8 cellular contexts compared by ENCODE assay signal in genomic region chr16:15641753-15642556, GRCh38. TPM values are rescaled to one million over a fixed set of nuclear protein-coding genes. Genes with fewer than 3 reads are reported as not detected.
DNase-seq lines count a peak whose midpoint lies in the region; TF ChIP-seq lines count a peak whose summit lies in the region.

No MANE protein-coding gene starts in this region.

- H3K9me3 ChIP-seq in adrenal gland (replicated peaks in 1 of 3) = no peaks in the 10 kb centered on the region
- no peaks in the 10 kb centered on the region for H3K9me3 ChIP-seq in tibial nerve

- H3K4me3 Mint-ChIP-seq in activated T-cell treated with anti-CD3 and anti-CD28 coated beads, Interleukin-2, amount 50 U/mL, for 24 hours = peak overlapping the region; percentile 88

- peaks cover 10 to 25% of the 10 kb centered on the region in 2 donors for H3K4me1 ChIP-seq in adrenal gland (replicated peaks in 1 of 2)
- peaks cover 0 to 38% (median 23%) of the 10 kb centered on the region in 4 donors for H3K4me1 ChIP-seq in tibial nerve

- TF ChIP-seq POLR2A in adrenal gland (IDR thresholded peaks at IDR 0.05) = no peak
- TF ChIP-seq POLR2A in lower leg skin (IDR thresholded peaks at IDR 0.05) = no peak
- TF ChIP-seq POLR2A in tibial nerve (IDR thresholded peaks at IDR 0.05) = no peak

- H3K4me3 ChIP-seq in adrenal gland (peak overlapping the region in 3 of 4 donors; percentile 54 to 97 (median 62)), lower leg skin (ENCODE audit: low read depth, poor library complexity, severe bottlenecking) (peak overlapping the region; percentile 76), tibial nerve (peak overlapping the region; percentile 77 to 90 (median 86))

- H3K27ac ChIP-seq in adrenal gland = peak overlapping the region in 3 of 5 donors; percentile 94 to 99 (median 95)
- peak overlapping the region; percentile 95 to 100 (median 98) for H3K27ac ChIP-seq in tibial nerve

- peaks cover 65% of the 10 kb centered on the region for H3K4me1 Mint-ChIP-seq in activated T-cell treated with anti-CD3 and anti-CD28 coated beads, Interleukin-2, amount 50 U/mL, for 24 hours (ENCODE audit: low read depth)

- H3K27me3 Mint-ChIP-seq in activated T-cell treated with anti-CD3 and anti-CD28 coated beads, Interleukin-2, amount 50 U/mL, for 24 hours = no peaks in the 10 kb centered on the region

- no peaks in the 10 kb centered on the region for H3K27me3 ChIP-seq in adrenal gland
- no peaks in the 10 kb centered on the region for H3K27me3 ChIP-seq in tibial nerve

- peak overlapping the region; percentile 99 for H3K27ac Mint-ChIP-seq in activated T-cell treated with anti-CD3 and anti-CD28 coated beads, Interleukin-2, amount 50 U/mL, for 24 hours

- no peak for DNase-seq in activated T-cell treated with anti-CD3 and anti-CD28 coated beads, Interleukin-2, amount 50 U/mL, for 24 hours
- no peak for DNase-seq in activated T-cell treated with anti-CD3 and anti-CD28 coated beads, Interleukin-2, amount 50 U/mL, for 48 hours
- no peak for DNase-seq in adrenal gland
- no peak for DNase-seq in lower leg skin (ENCODE audit: low spot score in 2 of 2)
- DNase-seq in tibial nerve (ENCODE audit: low spot score in 2 of 2) = no peak
- no peak for DNase-seq in iPS-NIHi7 (ENCODE audit: extremely low spot score)
- DNase-seq in NCI-H82 (lab: John Stamatoyannopoulos, UW) = no peak
- DNase-seq in 8988T = no peak

- 19 to 24% (median 21%) methylated on average over 15 of the region's 15 CpGs for WGBS in adrenal gland, 4 donors
- 12 to 18% methylated on average over 15 of the region's 15 CpGs for WGBS in lower leg skin, 2 donors
- 23 to 26% methylated on average over 15 of the region's 15 CpGs for WGBS in tibial nerve, 2 donors

- intact Hi-C loops in adrenal gland (cut with DNase I) (no loop called here), lower leg skin (cut with DNase I; ENCODE audit: low total_unique reads) (no loop called here)

- peaks cover 0 to 24% of the 10 kb centered on the region in 2 donors for H3K36me3 ChIP-seq in adrenal gland (replicated peaks in 1 of 2)
- peaks cover 0 to 23% (median 0%) of the 10 kb centered on the region in 3 donors for H3K36me3 ChIP-seq in tibial nerve

- no peaks in the 10 kb centered on the region for H3K9me3 Mint-ChIP-seq in activated T-cell treated with anti-CD3 and anti-CD28 coated beads, Interleukin-2, amount 50 U/mL, for 24 hours

- peaks cover 49% of the 10 kb centered on the region for H3K36me3 Mint-ChIP-seq in activated T-cell treated with anti-CD3 and anti-CD28 coated beads, Interleukin-2, amount 50 U/mL, for 24 hours (ENCODE audit: low read depth)

- TF ChIP-seq EP300 in tibial nerve (IDR thresholded peaks at IDR 0.05) = no peak

- TF ChIP-seq CTCF in adrenal gland (IDR thresholded peaks at IDR 0.05) (no peak), lower leg skin (IDR thresholded peaks at IDR 0.05) (no peak), tibial nerve (IDR thresholded peaks at IDR 0.05) (no peak)

RNA-seq across cellular contexts. Expression of gene MARF1, which starts 1.0 kb away (rescaled TPM):
- total RNA-seq in adrenal gland (10 to 100 TPM; 29.6 to 77.9 (median 38.4) TPM), lower leg skin (10 to 100 TPM; 31.2 to 43.2 (median 35.7) TPM), tibial nerve (10 to 100 TPM; 44.6 to 57.5 (median 54.4) TPM)
- polyA plus RNA-seq in adrenal gland = 10 to 100 TPM; 13.2 to 32.6 (median 21.5) TPM

RNA-seq across cellular contexts. Expression of gene NDE1, which starts 8.1 kb away (rescaled TPM):
- 10 to 100 TPM in 7 of 8 donors, 1 to 10 TPM in 1; 6.3 to 21.6 (median 19.6) TPM for total RNA-seq in adrenal gland
- 10 to 100 TPM in 1 of 3 donors, 1 to 10 TPM in 2; 3.1 to 10.9 (median 9.3) TPM for polyA plus RNA-seq in adrenal gland
- total RNA-seq in lower leg skin = 100 to 1,000 TPM in 1 of 4 donors, 10 to 100 TPM in 3; 69.8 to 184 (median 85.1) TPM
- total RNA-seq in tibial nerve = 10 to 100 TPM; 22.9 to 73.5 (median 38.8) TPM
